In the genomic region with DNA sequence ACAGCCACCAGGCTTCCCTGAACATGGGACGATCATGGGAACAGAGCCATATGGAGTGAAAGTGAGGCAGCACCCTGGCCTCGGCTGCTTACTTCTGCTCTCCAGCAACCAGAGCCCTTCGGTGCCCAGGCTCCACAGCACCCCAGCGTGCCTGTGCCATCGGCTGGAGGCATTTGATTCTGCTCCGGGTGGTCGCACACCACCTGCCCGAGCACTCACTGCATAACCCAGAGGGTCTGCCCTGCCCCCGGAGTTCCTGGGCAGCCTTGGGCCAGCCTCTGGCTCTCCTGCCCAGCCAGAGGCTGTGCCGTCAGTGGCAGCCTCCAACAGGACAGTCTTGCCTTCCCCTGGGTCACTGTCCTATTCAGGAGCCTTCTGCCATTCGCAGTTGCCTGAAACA, we compare ENCODE assay signal across 1 cellular context.
TF ChIP-seq lines count a peak whose summit lies in the region.

No MANE protein-coding gene starts in this region.

TF ChIP-seq in H1, 55 proteins besides CTCF, POLR2A, EP300 and RAD21:
- TF ChIP-seq NANOG (IDR thresholded peaks at IDR 0.05; ENCODE audit: insufficient read depth, low read depth, low read length, poor library complexity, severe bottlenecking) = no peak
- no peak for TF ChIP-seq EGR1 (IDR thresholded peaks at IDR 0.05; ENCODE audit: borderline replicate concordance, low read depth, low read length)
- no peak for TF ChIP-seq SIX5 (IDR thresholded peaks at IDR 0.05; ENCODE audit: low read depth, low read length)
- no peak for TF ChIP-seq SIRT6 (IDR thresholded peaks at IDR 0.05; ENCODE audit: low read length)
- TF ChIP-seq YY1 (IDR thresholded peaks at IDR 0.05; ENCODE audit: low read depth, low read length) = no peak
- no peak for TF ChIP-seq TAF1 (IDR thresholded peaks at IDR 0.05; ENCODE audit: low read depth, low read length)
- no peak for TF ChIP-seq TEAD4 (IDR thresholded peaks at IDR 0.05; ENCODE audit: low read depth, low read length)
- TF ChIP-seq TAF7 (optimal IDR thresholded peaks at IDR 0.05; ENCODE audit: borderline replicate concordance, low read depth, low read length) = no peak
- TF ChIP-seq RNF2 (IDR thresholded peaks at IDR 0.05; ENCODE audit: borderline replicate concordance, low read depth, low read length, missing control alignments, poor library complexity, severe bottlenecking) = no peak
- TF ChIP-seq BRCA1 (IDR thresholded peaks at IDR 0.05; ENCODE audit: low read depth, low read length) = no peak
- TF ChIP-seq SP4 (IDR thresholded peaks at IDR 0.05; ENCODE audit: low read length) = no peak
- no peak for TF ChIP-seq GTF2F1 (IDR thresholded peaks at IDR 0.05; ENCODE audit: borderline replicate concordance, low read depth, low read length)
- no peak for TF ChIP-seq KDM1A (IDR thresholded peaks at IDR 0.05; ENCODE audit: borderline replicate concordance, low read length)
- no peak for TF ChIP-seq GABPA (IDR thresholded peaks at IDR 0.05; ENCODE audit: borderline replicate concordance, insufficient read depth, low read length)
- no peak for TF ChIP-seq EZH2 (IDR thresholded peaks at IDR 0.05; ENCODE audit: low read depth, low read length, severe bottlenecking)
- no peak for TF ChIP-seq KDM5A (IDR thresholded peaks at IDR 0.05; ENCODE audit: low read length)
- no peak for TF ChIP-seq MAFK (IDR thresholded peaks at IDR 0.05; ENCODE audit: low read depth, low read length)
- TF ChIP-seq RFX5 (IDR thresholded peaks at IDR 0.05; ENCODE audit: borderline replicate concordance, low read depth, low read length) = no peak
